Comparison of ENCODE assay signal across 17 cellular contexts in the genomic region with DNA sequence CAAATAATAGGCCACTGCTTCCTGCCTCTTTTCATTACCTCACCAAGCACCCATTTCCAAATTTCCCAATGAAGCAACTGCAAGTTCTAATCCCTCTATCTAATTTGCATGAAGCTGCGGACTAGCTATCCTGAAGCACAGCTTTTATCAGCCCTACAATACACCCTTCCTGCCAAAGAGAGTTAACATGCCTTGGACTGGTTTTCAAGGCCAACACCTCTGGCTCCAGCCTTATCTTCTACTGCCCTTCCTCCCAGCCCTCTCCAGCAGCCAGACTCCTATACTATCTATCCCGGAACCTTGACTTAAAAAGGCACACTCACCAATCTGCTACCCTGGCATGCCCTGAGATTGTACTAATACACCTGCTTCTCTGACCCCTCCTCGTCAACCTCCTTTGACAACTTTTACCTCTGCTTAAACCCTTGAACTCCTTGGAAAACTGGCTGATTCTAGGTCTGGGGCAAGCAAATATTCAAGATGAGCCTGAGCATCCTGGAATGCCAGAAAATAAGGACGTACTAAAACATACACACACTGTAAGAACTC.
A peak's percentile ranks its signal among the peaks of the same experiment; 100 is the strongest.
DNase-seq lines count a peak whose midpoint lies in the region; ATAC-seq and TF ChIP-seq lines count a peak whose summit lies in the region.
"Had no signal": no experiment of that assay in that cellular context is flagged by ENCODE, and none has a peak within 500 bp of the region (broad histone marks: within the 10 kb centered on the region; RNA-seq: fewer than 3 reads in every experiment).

No MANE protein-coding gene starts in this region.

- H3K36me3 Mint-ChIP-seq in activated CD4-positive, alpha-beta T cell treated with anti-CD3 and anti-CD28 coated beads, Interleukin-2, amount 10 ng/mL, durations not matched to agents 24 days and 14 days (ENCODE audit: low read depth): peaks cover 11% of the 10 kb centered on the region
- H3K36me3 Mint-ChIP-seq in stimulated activated effector memory CD8-positive, alpha-beta T cell treated with anti-CD3 and anti-CD28 coated beads, Interleukin-12 subunit alpha, Interleukin-12 subunit beta, amount 100 ng/mL, for 72 hours: no peaks in the 10 kb centered on the region

- TF ChIP-seq CTCF in BE2C (IDR thresholded peaks at IDR 0.05; ENCODE audit: low read depth, low read length) (no peak), fibroblast of pulmonary artery (IDR thresholded peaks at IDR 0.05; ENCODE audit: low read length, missing control alignments) (no peak)

- H3K23ac ChIP-seq in mesenchymal stem cell (ENCODE audit: low read length in 2 of 2): no peak overlapping the region

- H3K9me3 Mint-ChIP-seq in activated CD4-positive, alpha-beta T cell treated with anti-CD3 and anti-CD28 coated beads, Interleukin-2, amount 10 ng/mL, durations not matched to agents 24 days and 14 days: peaks cover 8% of the 10 kb centered on the region
- H3K9me3 Mint-ChIP-seq in stimulated activated effector memory CD8-positive, alpha-beta T cell treated with anti-CD3 and anti-CD28 coated beads, Interleukin-12 subunit alpha, Interleukin-12 subunit beta, amount 100 ng/mL, for 72 hours: peaks cover 3% of the 10 kb centered on the region

- H3K4me1 Mint-ChIP-seq in activated CD4-positive, alpha-beta T cell treated with anti-CD3 and anti-CD28 coated beads, Interleukin-2, amount 10 ng/mL, durations not matched to agents 24 days and 14 days: peaks cover 3% of the 10 kb centered on the region
- peaks cover 30% of the 10 kb centered on the region for H3K4me1 Mint-ChIP-seq in stimulated activated effector memory CD8-positive, alpha-beta T cell treated with anti-CD3 and anti-CD28 coated beads, Interleukin-12 subunit alpha, Interleukin-12 subunit beta, amount 100 ng/mL, for 72 hours

- ATAC-seq in stimulated activated effector memory CD8-positive, alpha-beta T cell treated with anti-CD3 and anti-CD28 coated beads, Interleukin-12 subunit alpha, Interleukin-12 subunit beta, amount 100 ng/mL, for 72 hours: no peak
- ATAC-seq: gastrocnemius medialis; stimulated activated naive B cell treated with anti-CD40 and anti-IgM and Interleukin-4, amounts not matched to agents 10 μg/mL and 1 μg/mL and 100 μg/mL, for 72 hours had no signal

- H3K4me1 ChIP-seq in BE2C (peaks cover 4% of the 10 kb centered on the region; the same call in 1 of the 2 replicates), mesenchymal stem cell (ENCODE audit: control insufficient read depth, insufficient read depth, low read depth, low read length) (no peaks in the 10 kb centered on the region)

- H3K27ac Mint-ChIP-seq in activated CD4-positive, alpha-beta T cell treated with anti-CD3 and anti-CD28 coated beads, Interleukin-2, amount 10 ng/mL, durations not matched to agents 24 days and 14 days: no peak overlapping the region
- H3K27ac Mint-ChIP-seq in stimulated activated effector memory CD8-positive, alpha-beta T cell treated with anti-CD3 and anti-CD28 coated beads, Interleukin-12 subunit alpha, Interleukin-12 subunit beta, amount 100 ng/mL, for 72 hours: no peak overlapping the region
- H3K27ac Mint-ChIP-seq: stimulated activated naive B cell treated with anti-CD40 and anti-IgM and Interleukin-4, amounts not matched to agents 10 μg/mL and 1 μg/mL and 100 μg/mL, for 72 hours had no signal

- no peak overlapping the region for H3K4ac ChIP-seq in mesenchymal stem cell (ENCODE audit: low read depth in 1 of 2, low read length in 2 of 2)

- H3K4me3 Mint-ChIP-seq in activated CD4-positive, alpha-beta T cell treated with anti-CD3 and anti-CD28 coated beads, Interleukin-2, amount 10 ng/mL, durations not matched to agents 24 days and 14 days: no peak overlapping the region
- no peak overlapping the region for H3K4me3 Mint-ChIP-seq in stimulated activated effector memory CD8-positive, alpha-beta T cell treated with anti-CD3 and anti-CD28 coated beads, Interleukin-12 subunit alpha, Interleukin-12 subunit beta, amount 100 ng/mL, for 72 hours
- H3K4me3 Mint-ChIP-seq: CD8-positive, alpha-beta memory T cell; stimulated activated naive B cell treated with anti-CD40 and anti-IgM and Interleukin-4, amounts not matched to agents 10 μg/mL and 1 μg/mL and 100 μg/mL, for 72 hours had no signal

- intact Hi-C loops in activated CD4-positive, alpha-beta T cell treated with anti-CD3 and anti-CD28 coated beads, Interleukin-2, amount 10 ng/mL, durations not matched to agents 24 days and 14 days (cut with micrococcal nuclease): no loop called here

- H3K4me3 ChIP-seq in BE2C (ENCODE audit: low read depth, low read length): no peak overlapping the region
- no peak overlapping the region; the same call in 1 of the 2 replicates for H3K4me3 ChIP-seq in SK-N-MC
- H3K4me3 ChIP-seq in fibroblast of pulmonary artery (replicated peaks; ENCODE audit: low read depth, low read length): no peak overlapping the region
- no peak overlapping the region for H3K4me3 ChIP-seq in mesenchymal stem cell (ENCODE audit: insufficient read depth in 1 of 2, low read depth in 1 of 2, low read length in 2 of 2)
- H3K4me3 ChIP-seq: gastrocnemius medialis, smooth muscle cell had no signal

- H4K91ac ChIP-seq in mesenchymal stem cell (ENCODE audit: low read length): no peak overlapping the region

- no peak overlapping the region for H3K14ac ChIP-seq in mesenchymal stem cell (ENCODE audit: low read length in 2 of 2)

- H3K9me3 ChIP-seq in BE2C: no peaks in the 10 kb centered on the region
- no peaks in the 10 kb centered on the region for H3K9me3 ChIP-seq in SK-N-MC (ENCODE audit: low read depth, low read length)
- no peaks in the 10 kb centered on the region for H3K9me3 ChIP-seq in mesenchymal stem cell (ENCODE audit: control insufficient read depth, low read length)

- peaks cover 16% of the 10 kb centered on the region for H3K79me1 ChIP-seq in mesenchymal stem cell (replicated peaks; ENCODE audit: low read length, poor library complexity, severe bottlenecking)

- no peaks in the 10 kb centered on the region for H3K36me3 ChIP-seq in BE2C
- H3K36me3 ChIP-seq in SK-N-MC (ENCODE audit: insufficient read depth, low read length): no peaks in the 10 kb centered on the region
- H3K36me3 ChIP-seq in mesenchymal stem cell (ENCODE audit: control insufficient read depth in 1 of 2, insufficient read depth in 2 of 2, low read depth in 1 of 2, low read length in 2 of 2): no peaks in the 10 kb centered on the region
- H3K36me3 ChIP-seq: gastrocnemius medialis had no signal

- H2AFZ ChIP-seq in mesenchymal stem cell (ENCODE audit: low read depth, low read length): no peak overlapping the region

- H3K27ac ChIP-seq in SK-N-MC (peak overlapping the region; percentile 85; the same call in 1 of the 2 replicates), mesenchymal stem cell (ENCODE audit: low read length, poor library complexity, severe bottlenecking) (no peak overlapping the region)
- H3K27ac ChIP-seq: gastrocnemius medialis had no signal

- peak overlapping the region; percentile 65 for H2AK5ac ChIP-seq in mesenchymal stem cell (ENCODE audit: low read length, severe bottlenecking)

- H2BK15ac ChIP-seq in mesenchymal stem cell (ENCODE audit: low read depth, poor library complexity, severe bottlenecking): no peak overlapping the region

- peak; percentile 31 for DNase-seq in BE2C
- DNase-seq in SK-N-MC (ENCODE audit: low read depth, low spot score): peak; percentile 22
- peak; percentile 69 for DNase-seq in fibroblast of pulmonary artery (ENCODE audit: low read depth)
- DNase-seq in mesenchymal stem cell: no peak
- DNase-seq in NCI-H345 treated with DMSO at 0.1 percent for 48 hours (lab: John Stamatoyannopoulos, UW; ENCODE audit: unreplicated experiment): no peak
- DNase-seq in activated CD4-positive, alpha-beta T cell treated with anti-CD3 and anti-CD28 coated beads, Interleukin-2, amount 10 ng/mL, durations not matched to agents 24 days and 14 days: no peak
- no peak for DNase-seq in DMS79 treated with DMSO at 0.1 percent for 48 hours (lab: John Stamatoyannopoulos, UW)
- no peak for DNase-seq in stimulated activated effector memory CD8-positive, alpha-beta T cell treated with anti-CD3 and anti-CD28 coated beads, Interleukin-12 subunit alpha, Interleukin-12 subunit beta, amount 100 ng/mL, for 72 hours (ENCODE audit: low spot score in 2 of 2)
- DNase-seq: activated CD4-positive, CD25-positive, alpha-beta regulatory T cell treated with anti-CD3 and anti-CD28 coated beads, Interleukin-2, amount 50 U/mL, for 72 hours; activated naive CD4-positive, alpha-beta T cell treated with Interleukin-2 at 50 U/mL for 16 hours; caudate nucleus; CD8-positive, alpha-beta memory T cell; gastrocnemius medialis; H7; NCI-H82; stimulated activated naive B cell treated with anti-CD40 and anti-IgM and Interleukin-4, amounts not matched to agents 10 μg/mL and 1 μg/mL and 100 μg/mL, for 72 hours had no signal

- no peak overlapping the region for H2BK5ac ChIP-seq in mesenchymal stem cell (ENCODE audit: low read depth, low read length, poor library complexity, severe bottlenecking)

- H3K9ac ChIP-seq in SK-N-MC (ENCODE audit: insufficient read length) (no peak overlapping the region), mesenchymal stem cell (ENCODE audit: low read length) (no peak overlapping the region)

- WGBS in mesenchymal stem cell: 50% methylated on average over 3 of the region's 4 CpGs

- H3K27me3 ChIP-seq in BE2C: no peaks in the 10 kb centered on the region
- no peaks in the 10 kb centered on the region for H3K27me3 ChIP-seq in mesenchymal stem cell (ENCODE audit: control insufficient read depth in 1 of 2, insufficient read depth in 1 of 2, low read length in 2 of 2)
- H3K27me3 ChIP-seq: gastrocnemius medialis had no signal

- no peak overlapping the region for H4K8ac ChIP-seq in mesenchymal stem cell (ENCODE audit: low read length)

- H3K18ac ChIP-seq in mesenchymal stem cell (ENCODE audit: low read depth in 1 of 2, low read length in 2 of 2): no peak overlapping the region

- no peak overlapping the region for H2BK120ac ChIP-seq in mesenchymal stem cell (ENCODE audit: low read depth, low read length)

- no peak overlapping the region for H3K4me2 ChIP-seq in mesenchymal stem cell (ENCODE audit: low read length, poor library complexity, severe bottlenecking)
- H3K4me2 ChIP-seq: smooth muscle cell had no signal

- no peak overlapping the region for H2BK12ac ChIP-seq in mesenchymal stem cell (ENCODE audit: low read length in 2 of 2)

- H3K27me3 Mint-ChIP-seq in activated CD4-positive, alpha-beta T cell treated with anti-CD3 and anti-CD28 coated beads, Interleukin-2, amount 10 ng/mL, durations not matched to agents 24 days and 14 days: no peaks in the 10 kb centered on the region
- H3K27me3 Mint-ChIP-seq: CD8-positive, alpha-beta memory T cell; stimulated activated naive B cell treated with anti-CD40 and anti-IgM and Interleukin-4, amounts not matched to agents 10 μg/mL and 1 μg/mL and 100 μg/mL, for 72 hours had no signal

Comparison
In these comparisons a context has a peak if more than half of its experiments do, and no peak if none do; other contexts are left out.
1. DNase-seq: peak in BE2C (single experiment), SK-N-MC (single experiment) and fibroblast of pulmonary artery (single experiment); none in mesenchymal stem cell (single experiment), NCI-H345 treated with DMSO at 0.1 percent for 48 hours (single experiment), activated CD4-positive, alpha-beta T cell treated with anti-CD3 and anti-CD28 coated beads, Interleukin-2, amount 10 ng/mL, durations not matched to agents 24 days and 14 days (single experiment), DMS79 treated with DMSO at 0.1 percent for 48 hours (single experiment) and stimulated activated effector memory CD8-positive, alpha-beta T cell treated with anti-CD3 and anti-CD28 coated beads, Interleukin-12 subunit alpha, Interleukin-12 subunit beta, amount 100 ng/mL, for 72 hours (0 of 2).